7 cellular contexts compared by ENCODE assay signal in genomic region chr1:9652379-9653194, GRCh38. TPM values are rescaled to one million over a fixed set of nuclear protein-coding genes. Genes with fewer than 3 reads are reported as not detected.
DNase-seq lines count a peak whose midpoint lies in the region; ATAC-seq and TF ChIP-seq lines count a peak whose summit lies in the region.

No MANE protein-coding gene starts in this region.

- H3K27me3 ChIP-seq in GM23248 (replicated peaks; ENCODE audit: insufficient read depth) (peaks cover 14% of the 10 kb centered on the region), ascending aorta (no peaks in the 10 kb centered on the region), liver (ENCODE audit: control insufficient read depth in 4 of 4, insufficient read depth in 4 of 4, low read length in 3 of 4) (peaks cover 0 to 9% (median 1%) of the 10 kb centered on the region in 4 donors)

- H4K20me1 ChIP-seq in GM23248 (ENCODE audit: insufficient read depth), result no peaks in the 10 kb centered on the region

- no peaks in the 10 kb centered on the region for H3K9me2 ChIP-seq in GM23248 (ENCODE audit: insufficient read depth)

- H3K9me3 Mint-ChIP-seq in stimulated activated naive CD8-positive, alpha-beta T cell treated with anti-CD3 and anti-CD28 coated beads, Interleukin-15, amount 100 ng/mL, for 72 hours, result no peaks in the 10 kb centered on the region

- H3K4me3 ChIP-seq in GM23248 (peak overlapping the region; percentile 73), ascending aorta (peak overlapping the region; percentile 52 to 66), liver (ENCODE audit: low read depth in 1 of 3, low read length in 3 of 3) (peak overlapping the region in 2 of 3 donors; percentile 19 to 59)

- DNase-seq in GM23248 (peak; percentile 55), SKM-1 treated with dmso at 0.1 percent for 144 hours (lab: John Stamatoyannopoulos, UW; ENCODE audit: unreplicated experiment) (peak; percentile 41), ascending aorta (ENCODE audit: low spot score in 2 of 2) (no peak), RKO (ENCODE audit: low spot score) (no peak), HuH-7.5 (ENCODE audit: low spot score) (no peak)
- peak; percentile 64 to 71 for DNase-seq in stimulated activated naive CD8-positive, alpha-beta T cell treated with anti-CD3 and anti-CD28 coated beads, Interleukin-15, amount 100 ng/mL, for 72 hours

- TF ChIP-seq CTCF in ascending aorta (IDR thresholded peaks at IDR 0.05), result no peak
- no peak for TF ChIP-seq CTCF in liver (IDR thresholded peaks at IDR 0.05; ENCODE audit: low read depth, low read length, missing input control)

- in situ Hi-C loops in GM23248 (cut with MboI), result no loop called here

- H3K79me2 ChIP-seq in GM23248 (ENCODE audit: insufficient read depth), result no peaks in the 10 kb centered on the region

- TF ChIP-seq RAD21 in liver (IDR thresholded peaks at IDR 0.05), result no peak

- H3K9ac ChIP-seq in GM23248, result peak overlapping the region; percentile 18; the same call in 1 of the 2 replicates
- peak overlapping the region in 1 of 2 donors; percentile 20 for H3K9ac ChIP-seq in liver (ENCODE audit: low read depth in 1 of 2, low read length in 2 of 2)

- H3K9me3 ChIP-seq in GM23248 (ENCODE audit: low read depth), result no peaks in the 10 kb centered on the region
- no peaks in the 10 kb centered on the region for H3K9me3 ChIP-seq in ascending aorta
- H3K9me3 ChIP-seq in liver (ENCODE audit: control insufficient read depth in 4 of 4, low read length in 3 of 4), result no peaks in the 10 kb centered on the region

- 15% methylated on average over 37 to 55 of the region's 55 CpGs for WGBS in GM23248 (ENCODE audit: low coverage in 1 of 2, low lambda C conversion rate in 2 of 2, missing lambda C conversion rate in 2 of 2), 2 experiments
- WGBS in liver, result 10% methylated on average over 55 of the region's 55 CpGs

- H3K4me3 Mint-ChIP-seq in stimulated activated naive CD8-positive, alpha-beta T cell treated with anti-CD3 and anti-CD28 coated beads, Interleukin-15, amount 100 ng/mL, for 72 hours, result peak overlapping the region; percentile 96

- H3K4me1 ChIP-seq in GM23248 (ENCODE audit: insufficient read depth) (no peaks in the 10 kb centered on the region), ascending aorta (peaks cover 7 to 12% of the 10 kb centered on the region in 2 donors), liver (ENCODE audit: control insufficient read depth in 4 of 4, insufficient read depth in 4 of 4, low read length in 3 of 4) (peaks cover 0 to 17% (median 9%) of the 10 kb centered on the region in 4 donors)

- H2AFZ ChIP-seq in GM23248, result peak overlapping the region; percentile 74

- H3K27me3 Mint-ChIP-seq in stimulated activated naive CD8-positive, alpha-beta T cell treated with anti-CD3 and anti-CD28 coated beads, Interleukin-15, amount 100 ng/mL, for 72 hours, result no peaks in the 10 kb centered on the region

- H3K27ac ChIP-seq in GM23248 (no peak overlapping the region), ascending aorta (peak overlapping the region in 1 of 2 donors; percentile 26), liver (ENCODE audit: low read depth in 1 of 2, low read length in 2 of 2) (peak overlapping the region; percentile 57 to 67)

- peak overlapping the region; percentile 71 for H3K4me2 ChIP-seq in GM23248 (ENCODE audit: unreplicated experiment)

- peaks cover 75% of the 10 kb centered on the region for H3K4me1 Mint-ChIP-seq in stimulated activated naive CD8-positive, alpha-beta T cell treated with anti-CD3 and anti-CD28 coated beads, Interleukin-15, amount 100 ng/mL, for 72 hours

- no peaks in the 10 kb centered on the region for H3F3A ChIP-seq in GM23248 (ENCODE audit: insufficient read depth)

- intact Hi-C loops in ascending aorta (cut with DNase I), result no loop called here

- peak; percentile 25 for ATAC-seq in stimulated activated naive CD8-positive, alpha-beta T cell treated with anti-CD3 and anti-CD28 coated beads, Interleukin-15, amount 100 ng/mL, for 72 hours

- H3K36me3 ChIP-seq in GM23248 (ENCODE audit: low read depth) (no peaks in the 10 kb centered on the region), ascending aorta (no peaks in the 10 kb centered on the region), liver (ENCODE audit: control insufficient read depth in 4 of 4, insufficient read depth in 3 of 4, low read depth in 1 of 4, low read length in 3 of 4) (no peaks in the 10 kb centered on the region)

- peak overlapping the region; percentile 96 to 97 for H3K27ac Mint-ChIP-seq in stimulated activated naive CD8-positive, alpha-beta T cell treated with anti-CD3 and anti-CD28 coated beads, Interleukin-15, amount 100 ng/mL, for 72 hours

TF ChIP-seq in liver, 16 proteins besides CTCF, POLR2A, EP300 and RAD21:
- TF ChIP-seq RXRA (IDR thresholded peaks at IDR 0.05) (no peak), FOXA1 (IDR thresholded peaks at IDR 0.05) (no peak), MAX (IDR thresholded peaks at IDR 0.05) (no peak), SP1 (IDR thresholded peaks at IDR 0.05) (no peak), FOXA2 (IDR thresholded peaks at IDR 0.05) (no peak), EGR1 (IDR thresholded peaks at IDR 0.05; ENCODE audit: low read depth in 2 of 2) (no peak), HNF4A (conservative IDR thresholded peaks at IDR 0.05) (no peak)

RNA-seq across cellular contexts. Expression of gene PIK3CD, which starts 1.1 kb away (rescaled TPM):
- 7.1 and 8.0 TPM in 2 replicates for total RNA-seq in GM23248 (2014; rRNA removed; shearing (Covaris generic))
- polyA plus RNA-seq in GM23248 (2016; fragmentation: Nextera tagmentation; extraction: Ambion mirVana) (3.3 and 3.5 TPM in 2 replicates), liver (1 to 10 TPM; 1.8 to 2.0 TPM)
- total RNA-seq in ascending aorta (19.7 TPM), liver (10 to 100 TPM in 1 of 2 donors, 1 to 10 TPM in 1; 4.8 to 11.3 TPM)

Comparison
In these comparisons a context has a peak if more than half of its experiments do, and no peak if none do; other contexts are left out.
1. DNase-seq: peak in GM23248 (single experiment), SKM-1 treated with dmso at 0.1 percent for 144 hours (single experiment) and stimulated activated naive CD8-positive, alpha-beta T cell treated with anti-CD3 and anti-CD28 coated beads, Interleukin-15, amount 100 ng/mL, for 72 hours (2 of 2); none in ascending aorta (0 of 2), RKO (single experiment) and HuH-7.5 (single experiment).
2. Peak in every context shown above with its lines, with median percentiles within 50 percentile points of each other: H3K4me3 ChIP-seq.